In genomic region chr6:31386099-31386498, GRCh38 we compare ENCODE assay signal across 23 cellular contexts. TPM values are rescaled to one million over a fixed set of nuclear protein-coding genes. Genes with fewer than 3 reads are reported as not detected.
DNase-seq lines count a peak whose midpoint lies in the region; ATAC-seq, FAIRE-seq and TF ChIP-seq lines count a peak whose summit lies in the region.
"Had no signal": no experiment of that assay in that cellular context is flagged by ENCODE, and none has a peak within 500 bp of the region (broad histone marks: within the 10 kb centered on the region; RNA-seq: fewer than 3 reads in every experiment).

No MANE protein-coding gene starts in this region.

- H3K9ac ChIP-seq in HepG2 (ENCODE audit: insufficient read depth, low read depth, low read length) = no peak overlapping the region
- H3K9ac ChIP-seq: BLaER1 treated with 17β-estradiol and CSF1 and Interleukin-3, amounts not matched to agents 10 nM and 100 nM had no signal

- ATAC-seq in lower lobe of right lung (peak; percentile 61 to 79), upper lobe of right lung (peak; percentile 76), HepG2 (no peak), pancreas (no peak)
- ATAC-seq: HCT116 had no signal

- in situ Hi-C loops in HepG2 (cut with HindIII; ENCODE audit: extremely low pct_ligation_motif_present, low pct_unique_long_range_greater_than_20kb) = no loop called here

- H3K36me3 ChIP-seq in lower lobe of right lung (no peaks in the 10 kb centered on the region), upper lobe of right lung (no peaks in the 10 kb centered on the region), HepG2 (replicated peaks in 1 of 2; ENCODE audit: control insufficient read depth in 1 of 2, insufficient read depth in 2 of 2, low read length in 2 of 2) (no peaks in the 10 kb centered on the region), pancreas (no peaks in the 10 kb centered on the region)
- H3K36me3 ChIP-seq: BE2C; BLaER1 treated with 17β-estradiol and CSF1 and Interleukin-3, amounts not matched to agents 10 nM and 100 nM had no signal

- intact Hi-C loops in lower lobe of right lung (cut with DNase I) = no loop called here
- intact Hi-C loops in upper lobe of right lung (cut with DNase I) = no loop called here
- intact Hi-C loops in HepG2 (cut with micrococcal nuclease; ENCODE audit: unreplicated experiment) = no loop called here
- intact Hi-C loops in pancreas (cut with DNase I) = no loop called here

- no peak for TF ChIP-seq POLR2A in HepG2 (IDR thresholded peaks at IDR 0.05; ENCODE audit: insufficient read depth in 1 of 2, low read depth in 2 of 2, low read length in 2 of 2)

- BruUV-seq in HepG2 (replicated peaks; lab: Mats Ljungman, UMichigan) = no TSS peak

- H3K27me3 ChIP-seq in lower lobe of right lung (ENCODE audit: low read depth) = no peaks in the 10 kb centered on the region
- peaks cover 6% of the 10 kb centered on the region for H3K27me3 ChIP-seq in upper lobe of right lung
- H3K27me3 ChIP-seq in HepG2 (ENCODE audit: control insufficient read depth in 1 of 2, insufficient read depth in 2 of 2, low read length in 2 of 2) = peaks cover 2 to 29% of the 10 kb centered on the region in 2 experiments; a peak in 4 of 5 replicates
- H3K27me3 ChIP-seq in pancreas = no peaks in the 10 kb centered on the region
- H3K27me3 ChIP-seq: BLaER1 treated with 17β-estradiol and CSF1 and Interleukin-3, amounts not matched to agents 10 nM and 100 nM had no signal

- FAIRE-seq in HepG2 (lab: Jason Lieb, UNC) = no peak
- no peak for FAIRE-seq in pancreas (lab: Jason Lieb, UNC)
- FAIRE-seq: A204.1, G401.6, GM12892, GM19239 had no signal

- H2AFZ ChIP-seq in HepG2 (ENCODE audit: low read length) = no peak overlapping the region
- H2AFZ ChIP-seq: GM23338 had no signal

- WGBS in HepG2 (ENCODE audit: low lambda C conversion rate) = 30% methylated on average over 3 of the region's 3 CpGs
- WGBS in pancreas, 2 donors = 54 to 72% methylated on average over 3 of the region's 3 CpGs

- no peaks in the 10 kb centered on the region for H3K9me3 ChIP-seq in lower lobe of right lung
- H3K9me3 ChIP-seq in upper lobe of right lung = no peaks in the 10 kb centered on the region
- no peaks in the 10 kb centered on the region for H3K9me3 ChIP-seq in HepG2 (ENCODE audit: low read length)
- H3K9me3 ChIP-seq in pancreas = no peaks in the 10 kb centered on the region
- H3K9me3 ChIP-seq: BE2C; BLaER1 treated with 17β-estradiol and CSF1 and Interleukin-3, amounts not matched to agents 10 nM and 100 nM had no signal

- no peak overlapping the region for H3K27ac ChIP-seq in lower lobe of right lung
- H3K27ac ChIP-seq in upper lobe of right lung = no peak overlapping the region
- H3K27ac ChIP-seq in HepG2 (ENCODE audit: extremely low read length, insufficient read depth, low read length) = no peak overlapping the region
- H3K27ac ChIP-seq in pancreas = no peak overlapping the region
- H3K27ac ChIP-seq: 22Rv1; BLaER1 treated with 17β-estradiol and CSF1 and Interleukin-3, amounts not matched to agents 10 nM and 100 nM had no signal

- no peak for TF ChIP-seq CTCF in AG10803 (conservative IDR thresholded peaks at IDR 0.05; ENCODE audit: low read length)
- no peak for TF ChIP-seq CTCF in lower lobe of right lung (IDR thresholded peaks at IDR 0.05)
- TF ChIP-seq CTCF in upper lobe of right lung (IDR thresholded peaks at IDR 0.05) = no peak
- no peak for TF ChIP-seq CTCF in HepG2 (CRISPR knock-in tag; IDR thresholded peaks at IDR 0.05)
- TF ChIP-seq CTCF in pancreas (IDR thresholded peaks at IDR 0.05) = no peak

- no peak for TF ChIP-seq RAD21 in HepG2 (CRISPR knock-in tag; IDR thresholded peaks at IDR 0.05)

- H3K4me1 ChIP-seq in lower lobe of right lung (no peaks in the 10 kb centered on the region), upper lobe of right lung (no peaks in the 10 kb centered on the region), HepG2 (ENCODE audit: insufficient read depth, low read length) (peaks cover 12% of the 10 kb centered on the region), pancreas (no peaks in the 10 kb centered on the region)
- H3K4me1 ChIP-seq: BE2C had no signal

- peak; percentile 27 for DNase-seq in AG10803 (ENCODE audit: low read depth)
- DNase-seq in amniotic epithelial cell (ENCODE audit: low read depth) = peak; percentile 55
- DNase-seq in lower lobe of right lung = no peak
- no peak for DNase-seq in upper lobe of right lung
- no peak for DNase-seq in HepG2 (ENCODE audit: low spot score)
- DNase-seq in pancreas = no peak
- DNase-seq in NOMO-1 (lab: John Stamatoyannopoulos, UW; ENCODE audit: unreplicated experiment in 2 of 2) = no peak
- DNase-seq: AML-193; BE2C; Calu3; CD4-positive, alpha-beta T cell; CD8-positive, alpha-beta memory T cell; DMS53; DMS79 treated with DMSO at 0.1 percent for 48 hours; H9 had no signal

- no peaks in the 10 kb centered on the region for H3K79me2 ChIP-seq in HepG2 (ENCODE audit: insufficient read depth, low read length)

- TF ChIP-seq EP300 in HepG2 (IDR thresholded peaks at IDR 0.05; ENCODE audit: low read depth in 2 of 2, low read length in 2 of 2) (no peak), HepG2 (CRISPR knock-in tag; IDR thresholded peaks at IDR 0.05; ENCODE audit: borderline replicate concordance) (no peak)

- CTCF ChIA-PET in HepG2 (lab: Yijun Ruan, JAX; ENCODE audit: low intra/inter-chr PET ratio, low total read pairs) = no interaction called here

- H3K4me3 ChIP-seq in AG10803 (ENCODE audit: low read length) = no peak overlapping the region
- H3K4me3 ChIP-seq in lower lobe of right lung = no peak overlapping the region
- H3K4me3 ChIP-seq in upper lobe of right lung = no peak overlapping the region
- no peak overlapping the region for H3K4me3 ChIP-seq in HepG2 (replicated peaks in 1 of 3; ENCODE audit: insufficient read depth in 1 of 3, low read depth in 2 of 3, low read length in 3 of 3)
- no peak overlapping the region for H3K4me3 ChIP-seq in pancreas
- H3K4me3 ChIP-seq: BLaER1 treated with 17β-estradiol and CSF1 and Interleukin-3, amounts not matched to agents 10 nM and 100 nM; GM23338 had no signal

- POLR2A ChIA-PET in HepG2 (lab: Yijun Ruan, JAX) = no interaction called here

- no peaks in the 10 kb centered on the region for H4K20me1 ChIP-seq in HepG2 (ENCODE audit: insufficient read depth, low read length)
- H4K20me1 ChIP-seq: BLaER1 treated with 17β-estradiol and CSF1 and Interleukin-3, amounts not matched to agents 10 nM and 100 nM had no signal

- no peak overlapping the region for H3K4me2 ChIP-seq in HepG2 (ENCODE audit: low read depth, low read length)
- H3K4me2 ChIP-seq: BLaER1 treated with 17β-estradiol and CSF1 and Interleukin-3, amounts not matched to agents 10 nM and 100 nM; GM23338 had no signal

RNA-seq across cellular contexts. Expression of gene MICA, which starts 17.3 kb away (rescaled TPM):
- 33.1 TPM for total RNA-seq in lower lobe of right lung
- total RNA-seq in upper lobe of right lung = 36.6 TPM
- 20.5 and 38.1 TPM in 2 replicates for total RNA-seq in HepG2 (2016; rRNA removed; fragmentation: Illumina TruSeq; extraction: Trizol)
- 12.0 and 12.9 TPM in 2 replicates for total RNA-seq in HepG2 (2016; cell fraction: cytosol; rRNA removed; fragmentation: Illumina TruSeq; extraction: Trizol; ENCODE audit: low read depth)
- total RNA-seq in HepG2 (2016; cell fraction: insoluble cytoplasmic fraction; rRNA removed; fragmentation: Illumina TruSeq; extraction: Trizol) = 20.8 and 39.1 TPM in 2 replicates
- total RNA-seq in HepG2 (2016; cell fraction: membrane; rRNA removed; fragmentation: Illumina TruSeq; extraction: Trizol) = 19.5 and 19.6 TPM in 2 replicates
- total RNA-seq in HepG2 (2016; cell fraction: nucleus; rRNA removed; fragmentation: Illumina TruSeq; extraction: Trizol) = 32.4 and 40.0 TPM in 2 replicates
- polyA plus RNA-seq in HepG2 (2011; rRNA removed) = 21.6 and 29.3 TPM in 2 replicates
- polyA plus RNA-seq in HepG2 (2011; cell fraction: cytosol; rRNA removed) = 28.9 and 34.6 TPM in 2 replicates
- polyA plus RNA-seq in HepG2 (2011; cell fraction: nucleus; rRNA removed) = 28.9 and 39.2 TPM in 2 replicates
- polyA plus RNA-seq in HepG2 (2012) = 19.3 and 38.6 TPM in 2 replicates
- 9.5 TPM in 2 replicates for polyA plus RNA-seq in HepG2 (2016; cell fraction: cytosol; fragmentation: Illumina TruSeq; extraction: Trizol; ENCODE audit: low read depth)
- 17.8 and 18.4 TPM in 2 replicates for polyA plus RNA-seq in HepG2 (2016; cell fraction: insoluble cytoplasmic fraction; fragmentation: Illumina TruSeq; extraction: Trizol; ENCODE audit: low read depth)
- 13.7 and 14.7 TPM in 2 replicates for polyA plus RNA-seq in HepG2 (2016; cell fraction: membrane; fragmentation: Illumina TruSeq; extraction: Trizol; ENCODE audit: low read depth)
- polyA plus RNA-seq in HepG2 (2016; cell fraction: nucleus; fragmentation: Illumina TruSeq; extraction: Trizol; ENCODE audit: insufficient read depth, low read depth) = 58.2 and 58.4 TPM in 2 replicates
- 22.9 and 58.3 TPM in 2 replicates for polyA minus RNA-seq in HepG2 (2011; rRNA and poly(A)+ RNA removed; ENCODE audit: low replicate concordance)
- polyA minus RNA-seq in HepG2 (2011; cell fraction: cytosol; rRNA and poly(A)+ RNA removed) = 11.5 and 17.3 TPM in 2 replicates
- 10.6 and 18.5 TPM in 2 replicates for polyA minus RNA-seq in HepG2 (2011; cell fraction: nucleus; rRNA and poly(A)+ RNA removed)
- 10 to 100 TPM in 1 of 6 donors, 1 to 10 TPM in 5; 4.8 to 15.8 (median 5.7) TPM for total RNA-seq in pancreas
- polyA plus RNA-seq in pancreas = 10 to 100 TPM; 13.6 to 22.6 TPM

RNA-seq across cellular contexts. Expression of gene HLA-B, which starts 29.1 kb away (rescaled TPM):
- total RNA-seq in lower lobe of right lung (2,736 TPM), upper lobe of right lung (2,632 TPM), HepG2 (2016; rRNA removed; fragmentation: Illumina TruSeq; extraction: Trizol) (15.5 and 35.3 TPM in 2 replicates), pancreas (1,000 to 10,000 TPM in 1 of 6 donors, 100 to 1,000 TPM in 5; 141 to 1,089 (median 229) TPM)
- 4.5 and 5.9 TPM in 2 replicates for total RNA-seq in HepG2 (2016; cell fraction: cytosol; rRNA removed; fragmentation: Illumina TruSeq; extraction: Trizol; ENCODE audit: low read depth)
- total RNA-seq in HepG2 (2016; cell fraction: insoluble cytoplasmic fraction; rRNA removed; fragmentation: Illumina TruSeq; extraction: Trizol) = 21.5 and 54.7 TPM in 2 replicates
- total RNA-seq in HepG2 (2016; cell fraction: membrane; rRNA removed; fragmentation: Illumina TruSeq; extraction: Trizol) = 7.5 and 8.0 TPM in 2 replicates
- total RNA-seq in HepG2 (2016; cell fraction: nucleus; rRNA removed; fragmentation: Illumina TruSeq; extraction: Trizol) = 40.3 and 68.5 TPM in 2 replicates
- polyA plus RNA-seq in HepG2 (2011; rRNA removed) (88.9 and 228 TPM in 2 replicates), pancreas (100 to 1,000 TPM; 269 to 373 TPM)
- 88.0 and 248 TPM in 2 replicates for polyA plus RNA-seq in HepG2 (2011; cell fraction: cytosol; rRNA removed)
- 72.3 and 226 TPM in 2 replicates for polyA plus RNA-seq in HepG2 (2011; cell fraction: nucleus; rRNA removed)
- 132 and 223 TPM in 2 replicates for polyA plus RNA-seq in HepG2 (2012)
- 8.8 and 12.2 TPM in 2 replicates for polyA plus RNA-seq in HepG2 (2016; cell fraction: cytosol; fragmentation: Illumina TruSeq; extraction: Trizol; ENCODE audit: low read depth)
- 21.0 and 27.1 TPM in 2 replicates for polyA plus RNA-seq in HepG2 (2016; cell fraction: insoluble cytoplasmic fraction; fragmentation: Illumina TruSeq; extraction: Trizol; ENCODE audit: low read depth)
- 7.9 and 9.2 TPM in 2 replicates for polyA plus RNA-seq in HepG2 (2016; cell fraction: membrane; fragmentation: Illumina TruSeq; extraction: Trizol; ENCODE audit: low read depth)
- polyA plus RNA-seq in HepG2 (2016; cell fraction: nucleus; fragmentation: Illumina TruSeq; extraction: Trizol; ENCODE audit: insufficient read depth, low read depth) = 79.7 and 85.9 TPM in 2 replicates
- polyA minus RNA-seq in HepG2 (2011; rRNA and poly(A)+ RNA removed; ENCODE audit: low replicate concordance) = 49.6 and 219 TPM in 2 replicates
- polyA minus RNA-seq in HepG2 (2011; cell fraction: cytosol; rRNA and poly(A)+ RNA removed) = 19.6 and 37.6 TPM in 2 replicates
- polyA minus RNA-seq in HepG2 (2011; cell fraction: nucleus; rRNA and poly(A)+ RNA removed) = 4.6 and 44.0 TPM in 2 replicates

Comparison
In these comparisons a context has a peak if more than half of its experiments do, and no peak if none do; other contexts are left out.
1. DNase-seq: peak in AG10803 (single experiment) and amniotic epithelial cell (single experiment); none in lower lobe of right lung (single experiment), upper lobe of right lung (single experiment), HepG2 (single experiment), pancreas (0 of 6) and NOMO-1 (0 of 2).
2. ATAC-seq: peak in lower lobe of right lung (2 of 2) and upper lobe of right lung (single experiment); none in HepG2 (single experiment) and pancreas (0 of 4).